8 cellular contexts compared by ENCODE assay signal in the genomic region with DNA sequence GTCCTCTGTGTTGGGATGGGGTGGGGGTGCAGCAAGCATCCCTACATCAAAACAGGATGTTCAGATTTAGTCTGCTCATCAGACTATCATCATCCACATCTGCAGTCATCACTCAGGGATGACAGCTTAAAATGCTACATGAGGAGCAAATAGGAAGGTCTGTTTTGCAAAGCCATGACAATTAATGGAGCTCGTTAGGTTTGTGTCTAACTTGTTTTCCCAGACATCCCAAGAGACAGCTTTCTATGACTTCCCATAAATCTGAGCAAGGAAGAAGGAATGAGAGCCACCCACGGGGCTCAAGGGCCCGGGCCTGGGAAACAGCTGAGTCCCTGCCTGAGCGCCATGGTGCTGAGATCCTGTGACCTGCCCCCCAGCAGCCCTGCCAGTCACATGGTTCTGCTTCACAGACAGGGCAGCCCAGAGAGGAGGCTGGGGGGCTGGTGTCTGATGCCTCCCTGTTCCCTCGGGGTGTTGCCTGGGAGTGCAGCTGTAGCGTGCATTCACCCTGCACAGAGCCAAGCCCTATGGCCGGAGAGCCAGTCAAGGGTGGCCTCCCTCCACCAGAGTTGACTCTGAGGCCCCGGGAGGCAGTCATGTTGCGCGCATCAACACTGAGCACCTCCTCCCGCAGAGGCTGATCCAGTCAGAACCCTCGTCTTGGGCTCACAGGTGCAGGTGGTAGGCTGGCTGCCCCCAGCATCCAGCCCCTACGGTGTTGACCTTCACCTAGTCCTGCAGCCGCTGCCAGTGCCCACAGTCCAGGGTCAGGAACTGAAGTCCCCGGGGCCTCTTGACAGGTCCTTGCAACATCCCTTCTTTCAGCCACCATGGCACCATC. TPM values are rescaled to one million over a fixed set of nuclear protein-coding genes. Genes with fewer than 3 reads are reported as not detected.
DNase-seq lines count a peak whose midpoint lies in the region; ATAC-seq and TF ChIP-seq lines count a peak whose summit lies in the region.
"Had no signal": no experiment of that assay in that cellular context is flagged by ENCODE, and none has a peak within 500 bp of the region (broad histone marks: within the 10 kb centered on the region; RNA-seq: fewer than 3 reads in every experiment).

No MANE protein-coding gene starts in this region.

- H2BK120ac ChIP-seq in IMR-90 (ENCODE audit: low read depth, low read length), result peak overlapping the region; percentile 65

- H3K36me3 ChIP-seq in IMR-90 (ENCODE audit: control insufficient read depth, insufficient read depth, low read length) (peaks cover 80% of the 10 kb centered on the region), osteoblast (ENCODE audit: insufficient read depth, low read length) (peaks cover 45% of the 10 kb centered on the region)

- H3K9me3 ChIP-seq in IMR-90 (ENCODE audit: control insufficient read depth, insufficient read depth, low read length) (peaks cover 3% of the 10 kb centered on the region; the same call in 1 of the 2 replicates), osteoblast (ENCODE audit: low read depth, low read length) (no peaks in the 10 kb centered on the region)

- no peak overlapping the region for H3K4me2 ChIP-seq in IMR-90 (ENCODE audit: low read depth, low read length)
- no peak overlapping the region for H3K4me2 ChIP-seq in osteoblast (ENCODE audit: insufficient read depth, low read length)
- H3K4me2 ChIP-seq: KMS-11 had no signal

- peaks cover 4% of the 10 kb centered on the region for H3K27me3 Mint-ChIP-seq in brain

- H2AFZ ChIP-seq in IMR-90 (replicated peaks; ENCODE audit: low read length, poor library complexity), result no peak overlapping the region
- H2AFZ ChIP-seq in osteoblast (ENCODE audit: low read length), result no peak overlapping the region

- BruUV-seq in IMR-90 (replicated peaks; lab: Mats Ljungman, UMichigan), result no TSS peak

- H3K27ac ChIP-seq in IMR-90 (ENCODE audit: insufficient read depth, low read length) (peak overlapping the region; percentile 57; the same call in 1 of the 2 replicates), osteoblast (ENCODE audit: low read depth, low read length) (peak overlapping the region; percentile 90)
- H3K27ac ChIP-seq: KMS-11 had no signal

- intact Hi-C loops in IMR-90 (cut with micrococcal nuclease), result no loop called here

- peak overlapping the region; percentile 70 to 98 (median 87) for H3K27ac Mint-ChIP-seq in brain

- CTCF ChIA-PET in IMR-90 (lab: Yijun Ruan, JAX), result no interaction called here

- H3K18ac ChIP-seq in IMR-90 (ENCODE audit: low read depth, low read length), result peak overlapping the region; percentile 96

- H4K91ac ChIP-seq in IMR-90 (ENCODE audit: insufficient read depth, low read depth, low read length), result peak overlapping the region; percentile 78

- H2BK5ac ChIP-seq in IMR-90 (ENCODE audit: low read depth, low read length, poor library complexity, severe bottlenecking), result peak overlapping the region; percentile 93

- H4K20me1 ChIP-seq in IMR-90 (ENCODE audit: insufficient read depth, low read length) (peaks cover 20% of the 10 kb centered on the region), osteoblast (ENCODE audit: insufficient read depth, low read length) (peaks cover 4% of the 10 kb centered on the region)

- H3K4ac ChIP-seq in IMR-90 (ENCODE audit: low read depth, low read length), result peak overlapping the region; percentile 84; the same call in 1 of the 2 replicates

- ATAC-seq in IMR-90 (ENCODE audit: low read depth), result peak; percentile 24; the same call in 1 of the 2 replicates
- ATAC-seq in GM19463 (IDR thresholded peaks at IDR 0.05; ENCODE audit: unreplicated experiment), result no peak
- no peak for ATAC-seq in GM21447 (IDR thresholded peaks at IDR 0.05; ENCODE audit: unreplicated experiment)
- no peak for ATAC-seq in esophagus mucosa

- H2BK15ac ChIP-seq in IMR-90 (ENCODE audit: low read depth, low read length), result no peak overlapping the region; the same call in 2 of the 3 replicates

- no peak for TF ChIP-seq RAD21 in IMR-90 (IDR thresholded peaks at IDR 0.05; ENCODE audit: low read length)

- peak; percentile 26 for DNase-seq in IMR-90
- DNase-seq in osteoblast (ENCODE audit: insufficient read length, low spot score, missing footprints), result peak; percentile 95

- H2AK9ac ChIP-seq in IMR-90 (replicated peaks; ENCODE audit: low read depth, low read length, poor library complexity), result peak overlapping the region; percentile 77

- peaks cover 34% of the 10 kb centered on the region for H3K9me1 ChIP-seq in IMR-90 (ENCODE audit: insufficient read depth, low read length)

- 86% methylated on average over 11 of the region's 15 CpGs; no CpG with 5 or more reads in 1 of the 2 experiments for WGBS in IMR-90 (ENCODE audit: extremely low coverage in 2 of 2, insufficient read length in 1 of 2), 2 experiments

- in situ Hi-C loops in IMR-90 (cut with MboI; ENCODE audit: low sequenced_read_pairs), result no loop called here

- peak overlapping the region; percentile 52 to 90; a peak in 3 of 4 replicates for H4K8ac ChIP-seq in IMR-90 (ENCODE audit: low read depth in 2 of 2, low read length in 2 of 2)

- peak overlapping the region; percentile 85; the same call in 1 of the 2 replicates for H4K5ac ChIP-seq in IMR-90 (ENCODE audit: low read depth, low read length)

- dilution Hi-C loops in IMR-90 (cut with HindIII; ENCODE audit: low sequenced_read_pairs, unreplicated experiment), result no loop called here

- H3K4me1 ChIP-seq in IMR-90 (ENCODE audit: control insufficient read depth, insufficient read depth, low read length) (peaks cover 12% of the 10 kb centered on the region), osteoblast (ENCODE audit: insufficient read depth, low read length) (peaks cover 45% of the 10 kb centered on the region)

- 0 out of 2 replicates have a peak overlapping the region, but pooled peaks have one; percentile 65 for H3K23ac ChIP-seq in IMR-90 (ENCODE audit: low read depth, low read length)

- H3K4me3 Mint-ChIP-seq in brain, result no peak overlapping the region
- H3K4me3 Mint-ChIP-seq: neural crest cell had no signal

- peak overlapping the region; percentile 81 for H2BK20ac ChIP-seq in IMR-90 (ENCODE audit: low read depth, low read length)

- no peak for TF ChIP-seq CTCF in IMR-90 (conservative IDR thresholded peaks at IDR 0.05; ENCODE audit: low read depth, low read length)
- TF ChIP-seq CTCF in brain (conservative IDR thresholded peaks at IDR 0.05), result no peak
- no peak for TF ChIP-seq CTCF in osteoblast (IDR thresholded peaks at IDR 0.05; ENCODE audit: extremely low read depth, low read depth, low read length)

- H3K79me1 ChIP-seq in IMR-90 (ENCODE audit: low read depth in 1 of 2, low read length in 2 of 2), result peaks cover 10 to 56% of the 10 kb centered on the region in 2 experiments

- H3K4me3 ChIP-seq in IMR-90 (ENCODE audit: insufficient read depth, low read depth, low read length), result no peak overlapping the region
- no peak overlapping the region for H3K4me3 ChIP-seq in osteoblast (ENCODE audit: insufficient read depth, low read length)

- peaks cover 19% of the 10 kb centered on the region for H3K79me2 ChIP-seq in osteoblast (ENCODE audit: insufficient read depth, low read length)

- no peak overlapping the region for H3K56ac ChIP-seq in IMR-90 (ENCODE audit: extremely low read depth, insufficient read depth, low read length)

- peak overlapping the region; percentile 59; the same call in 1 of the 2 replicates for H2AK5ac ChIP-seq in IMR-90 (ENCODE audit: low read depth, low read length)

- H3K4me1 Mint-ChIP-seq in brain, result peaks cover 18% of the 10 kb centered on the region
- H3K4me1 Mint-ChIP-seq: neural crest cell had no signal

- peaks cover 80% of the 10 kb centered on the region for H3K36me3 Mint-ChIP-seq in brain

- H3K14ac ChIP-seq in IMR-90 (replicated peaks; ENCODE audit: low read depth, low read length), result peak overlapping the region; percentile 96

- POLR2A ChIA-PET in IMR-90 (lab: Charles Lee; ENCODE audit: unreplicated experiment), result no interaction called here

- H3K9me3 Mint-ChIP-seq in brain, result peaks cover 0 to 3% (median 0%) of the 10 kb centered on the region in 5 experiments
- H3K9me3 Mint-ChIP-seq: neural crest cell had no signal

- no peak for TF ChIP-seq POLR2A in IMR-90 (IDR thresholded peaks at IDR 0.05; ENCODE audit: low read depth, low read length)

- no peak overlapping the region for H3K9ac ChIP-seq in IMR-90 (ENCODE audit: low read depth, low read length)
- H3K9ac ChIP-seq: KMS-11 had no signal

- H3K27me3 ChIP-seq in IMR-90 (ENCODE audit: control insufficient read depth, insufficient read depth, low read length) (no peaks in the 10 kb centered on the region), osteoblast (ENCODE audit: insufficient read depth, low read length) (no peaks in the 10 kb centered on the region)

RNA-seq across cellular contexts. Expression of a gene that starts 12.1 kb away (rescaled TPM):
- total RNA-seq in IMR-90 (2012; rRNA removed) (under 0.01 and 0.18 TPM in 2 replicates), osteoblast (0.36 and 0.59 TPM in 2 replicates), esophagus mucosa (1.5 TPM)
- polyA plus RNA-seq in IMR-90 (2012; rRNA removed) (0.50 and 0.62 TPM in 2 replicates), brain (ENCODE audit: insufficient read depth, low read depth, low replicate concordance) (3.1 TPM)
- 0.41 and 0.49 TPM in 2 replicates for polyA plus RNA-seq in IMR-90 (2012; cell fraction: cytosol; rRNA removed)
- polyA plus RNA-seq in IMR-90 (2012; cell fraction: nucleus; rRNA removed; ENCODE audit: low replicate concordance), result 0.96 and 2.2 TPM in 2 replicates

RNA-seq across cellular contexts. Expression of a gene that starts 30.9 kb away (rescaled TPM):
- total RNA-seq in IMR-90 (2012; rRNA removed), result 2.8 and 3.2 TPM in 2 replicates
- 6.6 and 8.7 TPM in 2 replicates for polyA plus RNA-seq in IMR-90 (2012; rRNA removed)
- 7.6 and 10.2 TPM in 2 replicates for polyA plus RNA-seq in IMR-90 (2012; cell fraction: cytosol; rRNA removed)
- polyA plus RNA-seq in IMR-90 (2012; cell fraction: nucleus; rRNA removed; ENCODE audit: low replicate concordance), result 38.2 and 42.7 TPM in 2 replicates
- polyA plus RNA-seq in brain (ENCODE audit: insufficient read depth, low read depth, low replicate concordance), result 21.1 TPM
- total RNA-seq in osteoblast, result 14.1 and 20.9 TPM in 2 replicates
- 1.2 TPM for total RNA-seq in esophagus mucosa

RNA-seq across cellular contexts. Expression of a gene that starts 40.0 kb away (rescaled TPM):
- total RNA-seq in IMR-90 (2012; rRNA removed) (97.5 and 110 TPM in 2 replicates), osteoblast (49.2 and 51.3 TPM in 2 replicates), esophagus mucosa (60.3 TPM)
- polyA plus RNA-seq in IMR-90 (2012; rRNA removed) (157 and 159 TPM in 2 replicates), brain (ENCODE audit: insufficient read depth, low read depth, low replicate concordance) (231 TPM)
- polyA plus RNA-seq in IMR-90 (2012; cell fraction: cytosol; rRNA removed), result 143 and 158 TPM in 2 replicates
- polyA plus RNA-seq in IMR-90 (2012; cell fraction: nucleus; rRNA removed; ENCODE audit: low replicate concordance), result 79.7 and 79.9 TPM in 2 replicates

RNA-seq across cellular contexts. Expression of a gene that starts 54.1 kb away (rescaled TPM):
- total RNA-seq in IMR-90 (2012; rRNA removed), result 1.4 and 2.2 TPM in 2 replicates
- 5.9 and 6.0 TPM in 2 replicates for polyA plus RNA-seq in IMR-90 (2012; rRNA removed)
- 6.5 and 10.3 TPM in 2 replicates for polyA plus RNA-seq in IMR-90 (2012; cell fraction: cytosol; rRNA removed)
- 5.3 and 10.6 TPM in 2 replicates for polyA plus RNA-seq in IMR-90 (2012; cell fraction: nucleus; rRNA removed; ENCODE audit: low replicate concordance)
- 8.4 TPM for polyA plus RNA-seq in brain (ENCODE audit: insufficient read depth, low read depth, low replicate concordance)
- 23.5 and 41.3 TPM in 2 replicates for total RNA-seq in osteoblast
- 1.7 TPM for total RNA-seq in esophagus mucosa

RNA-seq across cellular contexts. Expression of a gene that starts 59.0 kb away (rescaled TPM):
- total RNA-seq in IMR-90 (2012; rRNA removed) (1.4 and 2.2 TPM in 2 replicates), osteoblast (0.88 and 1.1 TPM in 2 replicates), esophagus mucosa (124 TPM)
- polyA plus RNA-seq in IMR-90 (2012; rRNA removed) (10.8 and 11.2 TPM in 2 replicates), brain (ENCODE audit: insufficient read depth, low read depth, low replicate concordance) (332 TPM)
- polyA plus RNA-seq in IMR-90 (2012; cell fraction: cytosol; rRNA removed), result 3.3 and 4.8 TPM in 2 replicates
- 1.6 and 4.7 TPM in 2 replicates for polyA plus RNA-seq in IMR-90 (2012; cell fraction: nucleus; rRNA removed; ENCODE audit: low replicate concordance)
